In the genomic region with DNA sequence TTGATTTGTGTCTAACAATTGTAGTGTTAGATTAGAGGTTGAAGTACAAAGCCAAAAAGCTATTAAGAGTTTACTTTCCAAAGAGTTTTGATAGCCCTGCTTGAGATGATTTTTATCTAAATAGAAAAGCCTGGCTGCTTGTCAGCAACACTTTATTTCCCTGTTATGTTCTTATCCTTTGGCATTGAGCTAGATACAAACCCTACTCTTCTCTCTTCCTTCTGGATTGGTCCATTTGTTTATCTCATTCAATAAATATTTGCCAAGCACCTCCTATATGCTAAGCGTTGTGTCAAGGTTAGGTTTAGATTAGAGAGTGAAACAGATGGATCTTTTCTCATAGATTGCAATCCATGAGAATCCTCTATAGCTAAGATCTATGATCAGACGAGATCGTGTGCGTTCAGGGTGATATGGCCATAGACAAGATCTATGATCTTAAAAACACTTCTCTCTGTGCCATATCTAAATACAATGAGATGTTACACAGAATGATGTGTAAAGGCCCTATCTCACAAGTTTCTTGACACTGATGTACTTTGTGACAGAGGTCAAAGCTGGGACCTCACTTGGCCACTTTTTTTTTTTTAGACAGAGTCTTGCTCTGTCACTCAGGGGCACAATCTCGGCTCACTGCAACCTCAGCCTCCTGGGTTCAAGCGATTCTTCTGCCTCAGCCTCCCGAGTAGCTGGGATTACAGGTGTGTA, we compare ENCODE assay signal across 25 cellular contexts.
"Had no signal": no experiment of that assay in that cellular context is flagged by ENCODE, and none has a peak within 500 bp of the region (broad histone marks: within the 10 kb centered on the region; RNA-seq: fewer than 3 reads in every experiment).

No MANE protein-coding gene starts in this region.

- H3K27ac ChIP-seq: gastroesophageal sphincter, prostate gland, spleen, VCaP had no signal

- H3K9me3 ChIP-seq: gastroesophageal sphincter, mucosa of descending colon, prostate gland, spleen, testis had no signal

- H3K27ac Mint-ChIP-seq: activated naive CD8-positive, alpha-beta T cell; immature natural killer cell; natural killer cell treated with Interleukin-12 subunit alpha and Interleukin-12 subunit beta and Interleukin-15 and Interleukin-18, amount 100 ng/mL, for 72 hours; T-helper 1 cell treated with Interleukin-12 subunit alpha and Interleukin-12 subunit beta and Interleukin-4 antibody, amounts not matched to agents 30 μg/mL and 1 μg/mL, for 36 hours had no signal

- H3K9me3 Mint-ChIP-seq: effector memory CD8-positive, alpha-beta T cell; immature natural killer cell; natural killer cell treated with Interleukin-12 subunit alpha and Interleukin-12 subunit beta and Interleukin-15 and Interleukin-18, amount 100 ng/mL, for 72 hours; T-helper 1 cell treated with Interleukin-12 subunit alpha and Interleukin-12 subunit beta and Interleukin-4 antibody, amounts not matched to agents 30 μg/mL and 1 μg/mL, for 36 hours had no signal

- ATAC-seq: effector memory CD8-positive, alpha-beta T cell; gastroesophageal sphincter; mucosa of descending colon; natural killer cell treated with Interleukin-12 subunit alpha and Interleukin-12 subunit beta and Interleukin-15 and Interleukin-18, amount 100 ng/mL, for 72 hours had no signal

- H3K4me3 ChIP-seq: gastroesophageal sphincter, lung, mucosa of descending colon, prostate gland, spleen, testis had no signal

- DNase-seq: activated CD4-positive, alpha-beta T cell treated with anti-CD3 and anti-CD28 coated beads for 4 hours; activated CD4-positive, alpha-beta T cell treated with anti-CD3 and anti-CD28 coated beads, Interleukin-2, amount 50 U/mL, for 48 hours; activated CD8-positive, alpha-beta memory T cell treated with anti-CD3 and anti-CD28 coated beads for 24 hours; activated effector memory CD4-positive, alpha-beta T cell treated with Interleukin-2 at 50 U/mL for 16 hours; activated naive CD4-positive, alpha-beta T cell treated with Interleukin-2 at 50 U/mL for 16 hours; anterior cingulate cortex; cortex of kidney; effector memory CD8-positive, alpha-beta T cell; hippocampal formation; immature natural killer cell; kidney; mucosa of descending colon; retina; spleen; stimulated activated naive CD4-positive, alpha-beta T cell; T-helper 9 cell; testis; trophoblast cell had no signal

- H3K4me1 Mint-ChIP-seq: immature natural killer cell had no signal

- H3K27me3 ChIP-seq: gastroesophageal sphincter, spleen, testis had no signal

- H3K4me3 Mint-ChIP-seq: activated naive CD8-positive, alpha-beta T cell; effector memory CD8-positive, alpha-beta T cell; immature natural killer cell; natural killer cell treated with Interleukin-12 subunit alpha and Interleukin-12 subunit beta and Interleukin-15 and Interleukin-18, amount 100 ng/mL, for 72 hours; T-helper 1 cell treated with Interleukin-12 subunit alpha and Interleukin-12 subunit beta and Interleukin-4 antibody, amounts not matched to agents 30 μg/mL and 1 μg/mL, for 36 hours had no signal

- H3K27me3 Mint-ChIP-seq: activated naive CD8-positive, alpha-beta T cell; effector memory CD8-positive, alpha-beta T cell had no signal

- H3K4me1 ChIP-seq: gastroesophageal sphincter, prostate gland, spleen had no signal
